ENCODE assay signal across 8 cellular contexts in genomic region chr5:110751902-110752762, GRCh38. TPM values are rescaled to one million over a fixed set of nuclear protein-coding genes. Genes with fewer than 3 reads are reported as not detected.
A peak's percentile ranks its signal among the peaks of the same experiment; 100 is the strongest.
DNase-seq lines count a peak whose midpoint lies in the region; ATAC-seq, FAIRE-seq and TF ChIP-seq lines count a peak whose summit lies in the region.

No MANE protein-coding gene starts in this region.

- H3K79me1 ChIP-seq in H1 (ENCODE audit: low read depth, low read length): no peaks in the 10 kb centered on the region

- H3K9ac ChIP-seq in H1 (replicated peaks in 1 of 4; ENCODE audit: extremely low read depth in 1 of 4, low read depth in 3 of 4, low read length in 3 of 4) (no peak overlapping the region), kidney (ENCODE audit: low read length in 2 of 2) (no peak overlapping the region)

- no peak overlapping the region for H2AK5ac ChIP-seq in H1 (ENCODE audit: low read depth, low read length)

- no peak for TF ChIP-seq RAD21 in H1 (IDR thresholded peaks at IDR 0.05 in 1 of 2, conservative IDR thresholded peaks at IDR 0.05 in 1 of 2; ENCODE audit: low read depth in 2 of 2, low read length in 2 of 2)

- CTCF ChIA-PET in H1 (lab: Charles Lee; ENCODE audit: partially characterized antibody): no interaction called here

- no peak overlapping the region for H3K56ac ChIP-seq in H1 (replicated peaks; ENCODE audit: insufficient read length, low read depth, low read length)

- H4K20me1 ChIP-seq in H1 (replicated peaks in 1 of 2; ENCODE audit: control insufficient read depth in 1 of 2, insufficient read depth in 2 of 2, low read length in 2 of 2): no peaks in the 10 kb centered on the region

- no peak for DNase-seq in H1 (ENCODE audit: low read depth in 1 of 2, low spot score in 2 of 2)
- no peak for DNase-seq in ecto neural progenitor cell (ENCODE audit: low spot score)
- DNase-seq in NCI-H2171 (lab: John Stamatoyannopoulos, UW): no peak
- DNase-seq in NOMO-1 (lab: John Stamatoyannopoulos, UW; ENCODE audit: unreplicated experiment in 2 of 2): no peak
- no peak for DNase-seq in kidney

- H2BK12ac ChIP-seq in H1 (ENCODE audit: low read depth, low read length): no peak overlapping the region

- FAIRE-seq in H1 (lab: Jason Lieb, UNC): no peak
- no peak for FAIRE-seq in kidney (lab: Jason Lieb, UNC)

- no peak overlapping the region for H4K8ac ChIP-seq in H1 (ENCODE audit: extremely low read depth, insufficient read depth, low read length)

- H3K27ac ChIP-seq in H1 (ENCODE audit: low read depth, low read length) (no peak overlapping the region), kidney (ENCODE audit: low read depth in 2 of 2, low read length in 2 of 2) (no peak overlapping the region)

- H3K23ac ChIP-seq in H1 (ENCODE audit: insufficient read length): no peak overlapping the region

- no peak overlapping the region for H3K4ac ChIP-seq in H1 (replicated peaks; ENCODE audit: insufficient read length, low read depth, low read length)

- H4K91ac ChIP-seq in H1 (replicated peaks; ENCODE audit: insufficient read length, low read length): no peak overlapping the region

- H3K4me3 ChIP-seq in H1 (ENCODE audit: extremely low read depth in 1 of 4, insufficient read depth in 2 of 4, low read depth in 3 of 4, low read length in 4 of 4) (no peak overlapping the region), kidney (ENCODE audit: low read length in 2 of 2) (no peak overlapping the region)

- H3K23me2 ChIP-seq in H1 (ENCODE audit: low read depth, low read length): no peaks in the 10 kb centered on the region

- no peak overlapping the region for H2AFZ ChIP-seq in H1 (ENCODE audit: low read length)

- no peak overlapping the region for H3K14ac ChIP-seq in H1 (ENCODE audit: insufficient read length)

- H3K36me3 ChIP-seq in H1 (ENCODE audit: control insufficient read depth in 2 of 4, insufficient read depth in 4 of 4, low read length in 3 of 4) (peaks cover 0 to 10% (median 0%) of the 10 kb centered on the region in 4 experiments; a peak in 2 of 8 replicates), kidney (ENCODE audit: control insufficient read depth in 1 of 2, insufficient read depth in 2 of 2, low read length in 2 of 2) (peaks cover 3 to 12% of the 10 kb centered on the region in 2 donors)

- 76% methylated on average over 8 of the region's 8 CpGs; no CpG with 5 or more reads in 1 of the 2 experiments for WGBS in H1 (ENCODE audit: extremely low coverage in 1 of 2, insufficient coverage in 1 of 2, insufficient read length in 1 of 2, insufficient replicate concordance in 2 of 2, low coverage in 1 of 2, low lambda C conversion rate in 2 of 2, missing lambda C conversion rate in 1 of 2), 2 experiments

- no peak for TF ChIP-seq EP300 in H1 (IDR thresholded peaks at IDR 0.05; ENCODE audit: borderline replicate concordance in 1 of 2, low read depth in 2 of 2, low read length in 2 of 2)

- TF ChIP-seq CTCF in H1 (IDR thresholded peaks at IDR 0.05; ENCODE audit: control extremely low read depth in 1 of 3, insufficient read depth in 1 of 3, low read depth in 1 of 3, low read length in 3 of 3) (no peak), kidney (IDR thresholded peaks at IDR 0.05; ENCODE audit: borderline replicate concordance, extremely low read depth, insufficient read depth) (no peak)

- no peak for TF ChIP-seq POLR2A in H1 (IDR thresholded peaks at IDR 0.05; ENCODE audit: control extremely low read depth in 1 of 2, low read depth in 2 of 2, low read length in 2 of 2)

- H3K79me2 ChIP-seq in H1 (ENCODE audit: control insufficient read depth in 1 of 2, insufficient read depth in 2 of 2, low read length in 2 of 2): no peaks in the 10 kb centered on the region

- POLR2A ChIA-PET in H1 (lab: Charles Lee; ENCODE audit: partially characterized antibody): no interaction called here

- intact Hi-C loops in kidney (cut with DNase I): no loop called here

- no peaks in the 10 kb centered on the region for H3K9me3 ChIP-seq in H1 (ENCODE audit: insufficient read depth in 2 of 2, low read depth in 1 of 2, low read length in 1 of 2)
- no peaks in the 10 kb centered on the region for H3K9me3 ChIP-seq in kidney (ENCODE audit: control insufficient read depth in 1 of 2, low read length in 2 of 2)

- no peak overlapping the region for H3K4me2 ChIP-seq in H1 (ENCODE audit: insufficient read depth in 1 of 2, low read depth in 2 of 2, low read length in 2 of 2)

- ATAC-seq in GM18499 (IDR thresholded peaks at IDR 0.05; ENCODE audit: insufficient read depth, unreplicated experiment): peak; percentile 97
- peak; percentile 99 for ATAC-seq in GM21526 (IDR thresholded peaks at IDR 0.05; ENCODE audit: low FRiP score, unreplicated experiment)
- peak; percentile 97 for ATAC-seq in HG03565 (IDR thresholded peaks at IDR 0.05; ENCODE audit: unreplicated experiment)

- no peak overlapping the region for H3K18ac ChIP-seq in H1 (ENCODE audit: extremely low read depth, low read length)

- no peaks in the 10 kb centered on the region for H3K4me1 ChIP-seq in H1 (replicated peaks in 1 of 4; ENCODE audit: control insufficient read depth in 3 of 4, insufficient read depth in 4 of 4, low read length in 3 of 4)
- H3K4me1 ChIP-seq in kidney (ENCODE audit: control insufficient read depth in 1 of 2, insufficient read depth in 1 of 2, low read depth in 1 of 2, low read length in 2 of 2): no peaks in the 10 kb centered on the region

- H2BK120ac ChIP-seq in H1 (replicated peaks; ENCODE audit: low read depth, low read length): no peak overlapping the region

- no peak overlapping the region for H2BK15ac ChIP-seq in H1 (ENCODE audit: low read length)

- H2BK20ac ChIP-seq in H1 (ENCODE audit: low read length): no peak overlapping the region

- H2BK5ac ChIP-seq in H1 (ENCODE audit: low read depth, low read length): no peak overlapping the region

- no peaks in the 10 kb centered on the region for H3K27me3 ChIP-seq in H1 (replicated peaks in 1 of 4; ENCODE audit: control insufficient read depth in 3 of 4, extremely low read depth in 1 of 4, insufficient read depth in 3 of 4, low read length in 3 of 4)

- H4K5ac ChIP-seq in H1 (ENCODE audit: insufficient read length, low read depth, low read length): no peak overlapping the region

TF ChIP-seq in H1, 55 proteins besides CTCF, POLR2A, EP300 and RAD21:
- TF ChIP-seq SRF (IDR thresholded peaks at IDR 0.05; ENCODE audit: low read depth, low read length) (no peak), CEBPB (IDR thresholded peaks at IDR 0.05; ENCODE audit: low read depth, low read length) (peak; percentile 66; the same call in 1 of the 2 replicates), POU5F1 (IDR thresholded peaks at IDR 0.05; ENCODE audit: low read depth, low read length) (no peak), TBP (IDR thresholded peaks at IDR 0.05; ENCODE audit: low read depth, low read length) (no peak), KDM1A (IDR thresholded peaks at IDR 0.05; ENCODE audit: borderline replicate concordance, low read length) (no peak), ASH2L (IDR thresholded peaks at IDR 0.05; ENCODE audit: low read length) (no peak)
TF ChIP-seq in H1: peak in this region for 1.

RNA-seq across cellular contexts. Expression of gene SLC25A46, which starts 13.3 kb away (rescaled TPM):
- 21.7 and 23.1 TPM in 2 replicates for total RNA-seq in H1 (2021; fragmentation: NEBNext Ultra II Directional; extraction: Animal tissue kit (Norgen Biotek cat#: 25700))
- polyA plus RNA-seq in H1 (2011; rRNA removed): 9.3 and 10.6 TPM in 2 replicates
- 12.5 TPM for polyA plus RNA-seq in H1 (2011; cell fraction: cytosol; rRNA removed)
- 5.3 TPM for polyA plus RNA-seq in H1 (2011; cell fraction: nucleus; rRNA removed)
- polyA plus RNA-seq in H1 (2012, experiment 1 of 2): 8.5 to 19.1 TPM (median 12.4 TPM) in 4 replicates
- polyA plus RNA-seq in H1 (2012, experiment 2 of 2): 1.7 TPM
- polyA plus RNA-seq in H1 (2013, experiment 1 of 2): 14.1 TPM
- polyA plus RNA-seq in H1 (2013, experiment 2 of 2): 14.4 TPM
- 14.5 and 27.8 TPM in 2 replicates for polyA minus RNA-seq in H1 (2011; rRNA and poly(A)+ RNA removed)
- 13.8 TPM for polyA minus RNA-seq in H1 (2011; cell fraction: cytosol; rRNA and poly(A)+ RNA removed)
- 16.0 TPM for polyA minus RNA-seq in H1 (2011; cell fraction: nucleus; rRNA and poly(A)+ RNA removed)
- total RNA-seq in kidney: 39.4 TPM
- 20.3 TPM for polyA plus RNA-seq in kidney (ENCODE audit: insufficient read depth, low read depth, low replicate concordance)

RNA-seq across cellular contexts. Expression of gene TMEM232, which starts 25.7 kb away (rescaled TPM):
- total RNA-seq in H1 (2021; fragmentation: NEBNext Ultra II Directional; extraction: Animal tissue kit (Norgen Biotek cat#: 25700)): 1.3 and 1.6 TPM in 2 replicates
- polyA plus RNA-seq in H1 (2011; rRNA removed): 0.20 and 0.38 TPM in 2 replicates
- polyA plus RNA-seq in H1 (2011; cell fraction: cytosol; rRNA removed): 0.84 TPM
- 0.51 TPM for polyA plus RNA-seq in H1 (2011; cell fraction: nucleus; rRNA removed)
- 0.23 to 1.6 TPM (median 0.47 TPM) in 4 replicates for polyA plus RNA-seq in H1 (2012, experiment 1 of 2)
- 0.07 TPM for polyA plus RNA-seq in H1 (2012, experiment 2 of 2)
- 1.9 TPM for polyA plus RNA-seq in H1 (2013, experiment 1 of 2)
- 2.6 TPM for polyA plus RNA-seq in H1 (2013, experiment 2 of 2)
- 1.3 and 1.7 TPM in 2 replicates for polyA minus RNA-seq in H1 (2011; rRNA and poly(A)+ RNA removed)
- polyA minus RNA-seq in H1 (2011; cell fraction: cytosol; rRNA and poly(A)+ RNA removed): not detected
- 3.5 TPM for polyA minus RNA-seq in H1 (2011; cell fraction: nucleus; rRNA and poly(A)+ RNA removed)
- total RNA-seq in kidney: 11.3 TPM
- polyA plus RNA-seq in kidney (ENCODE audit: insufficient read depth, low read depth, low replicate concordance): 4.8 TPM
